8 cellular contexts compared by ENCODE assay signal in genomic region chr14:91349481-91350074, GRCh38.
A peak's percentile ranks its signal among the peaks of the same experiment; 100 is the strongest.
DNase-seq lines count a peak whose midpoint lies in the region; ATAC-seq, FAIRE-seq and TF ChIP-seq lines count a peak whose summit lies in the region.

No MANE protein-coding gene starts in this region.

- H3K9ac ChIP-seq in kidney (ENCODE audit: low read length in 2 of 2) = no peak overlapping the region

- H3K36me3 ChIP-seq in neutrophil = peaks cover 22% of the 10 kb centered on the region
- no peaks in the 10 kb centered on the region for H3K36me3 ChIP-seq in kidney (ENCODE audit: control insufficient read depth in 1 of 2, insufficient read depth in 2 of 2, low read length in 2 of 2)

- peak; percentile 40 for ATAC-seq in HG03175 (IDR thresholded peaks at IDR 0.05; ENCODE audit: unreplicated experiment)

- FAIRE-seq in kidney (lab: Jason Lieb, UNC) = no peak

- no peak for TF ChIP-seq CTCF in neutrophil (IDR thresholded peaks at IDR 0.05)
- no peak for TF ChIP-seq CTCF in kidney (IDR thresholded peaks at IDR 0.05; ENCODE audit: borderline replicate concordance, extremely low read depth, insufficient read depth)

- H3K27ac ChIP-seq in neutrophil (peak overlapping the region; percentile 39), kidney (ENCODE audit: low read depth in 2 of 2, low read length in 2 of 2) (no peak overlapping the region)

- H3K27me3 ChIP-seq in neutrophil = no peaks in the 10 kb centered on the region

- H3K4me1 ChIP-seq in neutrophil (ENCODE audit: control insufficient read depth in 1 of 2, insufficient read depth in 1 of 2, low read depth in 1 of 2, low read length in 1 of 2) = peaks cover 17 to 26% of the 10 kb centered on the region in 2 experiments
- peaks cover 9 to 14% of the 10 kb centered on the region in 2 donors for H3K4me1 ChIP-seq in kidney (ENCODE audit: control insufficient read depth in 1 of 2, insufficient read depth in 1 of 2, low read depth in 1 of 2, low read length in 2 of 2)

- H3K9me3 ChIP-seq in neutrophil (no peaks in the 10 kb centered on the region), kidney (ENCODE audit: control insufficient read depth in 1 of 2, low read length in 2 of 2) (no peaks in the 10 kb centered on the region)

- peak; percentile 69 for DNase-seq in activated CD8-positive, alpha-beta memory T cell treated with anti-CD3 and anti-CD28 coated beads, Interleukin-2, amount 50 U/mL, for 4 hours
- DNase-seq in NCI-H1436 treated with DMSO at 0.1 percent for 48 hours (lab: John Stamatoyannopoulos, UW) (no peak), kidney (no peak), SIG-M5 (lab: John Stamatoyannopoulos, UW) (no peak), dedifferentiated amniotic fluid mesenchymal stem cell (ENCODE audit: extremely low spot score) (no peak)

- intact Hi-C loops in kidney (cut with DNase I) = no loop called here

- H3K4me3 ChIP-seq in neutrophil (ENCODE audit: low read depth in 1 of 2, low read length in 1 of 2) (no peak overlapping the region), kidney (ENCODE audit: low read length in 2 of 2) (no peak overlapping the region)

- TF ChIP-seq POLR2A in GM19193 (IDR thresholded peaks at IDR 0.05; ENCODE audit: extremely low read depth, insufficient read depth, insufficient read length) = peak; percentile 31
